In the genomic region with DNA sequence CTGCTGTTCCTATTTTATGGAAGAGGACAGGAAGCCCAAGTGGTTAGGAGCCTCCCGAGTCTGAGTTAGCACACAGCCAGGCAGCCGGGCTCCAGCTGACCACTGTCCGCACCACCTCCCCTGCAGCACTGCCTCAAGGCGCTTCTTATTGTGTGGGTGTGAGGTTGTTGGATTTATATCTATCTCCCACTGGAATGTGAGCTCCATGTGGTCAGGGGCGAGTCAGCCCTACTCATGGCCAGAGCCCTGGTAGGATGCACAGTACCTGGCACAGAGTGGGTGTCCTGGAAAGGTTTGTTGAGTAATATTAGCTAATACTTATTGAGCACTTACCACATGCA, we compare ENCODE assay signal across 12 cellular contexts. TPM values are rescaled to one million over a fixed set of nuclear protein-coding genes. Genes with fewer than 3 reads are reported as not detected.
DNase-seq lines count a peak whose midpoint lies in the region; ATAC-seq, FAIRE-seq and TF ChIP-seq lines count a peak whose summit lies in the region.
"Had no signal": no experiment of that assay in that cellular context is flagged by ENCODE, and none has a peak within 500 bp of the region (broad histone marks: within the 10 kb centered on the region; RNA-seq: fewer than 3 reads in every experiment).

No MANE protein-coding gene starts in this region.

- H3K27me3 ChIP-seq in H1 (replicated peaks in 1 of 4; ENCODE audit: control insufficient read depth in 3 of 4, extremely low read depth in 1 of 4, insufficient read depth in 3 of 4, low read length in 3 of 4) (no peaks in the 10 kb centered on the region; a peak in 1 of 7 replicates), neuronal stem cell (ENCODE audit: control insufficient read depth in 3 of 3, insufficient read depth in 3 of 3, low read depth in 1 of 3, low read length in 3 of 3) (peaks cover 0 to 9% (median 0%) of the 10 kb centered on the region in 3 experiments)

- TF ChIP-seq POLR2A in H1 (IDR thresholded peaks at IDR 0.05; ENCODE audit: control extremely low read depth in 1 of 2, low read depth in 2 of 2, low read length in 2 of 2): no peak

- H3K9ac ChIP-seq in H1 (replicated peaks in 1 of 4; ENCODE audit: extremely low read depth in 1 of 4, low read depth in 3 of 4, low read length in 3 of 4): no peak overlapping the region
- H3K9ac ChIP-seq in neuronal stem cell (ENCODE audit: low read depth, low read length, poor library complexity): no peak overlapping the region

- H2BK15ac ChIP-seq in H1 (ENCODE audit: low read length): no peak overlapping the region
- H2BK15ac ChIP-seq in neuronal stem cell (ENCODE audit: low read length): no peak overlapping the region

- H2BK5ac ChIP-seq in H1 (ENCODE audit: low read depth, low read length) (no peak overlapping the region), neuronal stem cell (ENCODE audit: low read length) (no peak overlapping the region)

- H3K36me3 ChIP-seq in H1 (ENCODE audit: control insufficient read depth in 2 of 4, insufficient read depth in 4 of 4, low read length in 3 of 4): no peaks in the 10 kb centered on the region
- H3K36me3 ChIP-seq in neuronal stem cell (replicated peaks in 1 of 2; ENCODE audit: control insufficient read depth in 2 of 2, insufficient read depth in 2 of 2, low read length in 2 of 2): no peaks in the 10 kb centered on the region

- no peak overlapping the region for H2BK12ac ChIP-seq in H1 (ENCODE audit: low read depth, low read length)
- no peak overlapping the region for H2BK12ac ChIP-seq in neuronal stem cell (ENCODE audit: low read length)

- H3K23me2 ChIP-seq in H1 (ENCODE audit: low read depth, low read length): no peaks in the 10 kb centered on the region

- FAIRE-seq in H1 (lab: Jason Lieb, UNC): no peak
- FAIRE-seq: frontal cortex had no signal

- H2BK20ac ChIP-seq in H1 (ENCODE audit: low read length): no peak overlapping the region

- no peaks in the 10 kb centered on the region for H3K79me2 ChIP-seq in H1 (ENCODE audit: control insufficient read depth in 1 of 2, insufficient read depth in 2 of 2, low read length in 2 of 2)

- H3K27ac ChIP-seq in H1 (ENCODE audit: low read depth, low read length): no peak overlapping the region
- H3K27ac ChIP-seq in neuronal stem cell (replicated peaks; ENCODE audit: low read length): no peak overlapping the region

- CTCF ChIA-PET in H1 (lab: Charles Lee; ENCODE audit: partially characterized antibody): interaction anchor here (0.7 to 51.2 kb wide), 22 partner anchors 8 to 323 kb away, joined by 3 to 856 read pairs (median 4); no protein-coding TSS in a partner anchor

- H3K9me3 ChIP-seq in H1 (ENCODE audit: insufficient read depth in 2 of 2, low read depth in 1 of 2, low read length in 1 of 2): no peaks in the 10 kb centered on the region
- peaks cover 0 to 4% of the 10 kb centered on the region in 2 donors for H3K9me3 ChIP-seq in neuronal stem cell (replicated peaks in 1 of 2; ENCODE audit: control insufficient read depth in 2 of 2, insufficient read depth in 1 of 2, low read depth in 1 of 2, low read length in 2 of 2)

- H4K91ac ChIP-seq in H1 (replicated peaks; ENCODE audit: insufficient read length, low read length) (no peak overlapping the region), neuronal stem cell (ENCODE audit: low read depth, low read length, poor library complexity) (no peak overlapping the region)

- H4K5ac ChIP-seq in H1 (ENCODE audit: insufficient read length, low read depth, low read length): no peak overlapping the region

- H3K4me1 ChIP-seq in H1 (replicated peaks in 1 of 4; ENCODE audit: control insufficient read depth in 3 of 4, insufficient read depth in 4 of 4, low read length in 3 of 4): peaks cover 0 to 5% (median 2%) of the 10 kb centered on the region in 4 experiments; a peak in 2 of 7 replicates
- H3K4me1 ChIP-seq in neuronal stem cell (ENCODE audit: control insufficient read depth in 2 of 2, insufficient read depth in 1 of 2, low read depth in 1 of 2, low read length in 2 of 2): peaks cover 0 to 3% of the 10 kb centered on the region in 2 donors

- TF ChIP-seq CTCF in H1 (IDR thresholded peaks at IDR 0.05; ENCODE audit: control extremely low read depth in 1 of 3, insufficient read depth in 1 of 3, low read depth in 1 of 3, low read length in 3 of 3): no peak

- H4K8ac ChIP-seq in H1 (ENCODE audit: extremely low read depth, insufficient read depth, low read length) (peak overlapping the region; percentile 48), neuronal stem cell (ENCODE audit: low read depth, low read length) (no peak overlapping the region)

- no peak overlapping the region for H3K56ac ChIP-seq in H1 (replicated peaks; ENCODE audit: insufficient read length, low read depth, low read length)

- peak; percentile 44 for DNase-seq in AG20443 (ENCODE audit: low spot score)
- DNase-seq in NCI-H226: peak; percentile 94
- no peak for DNase-seq in H1 (ENCODE audit: low read depth in 1 of 2, low spot score in 2 of 2)
- DNase-seq in neuronal stem cell (ENCODE audit: low spot score): no peak
- DNase-seq in activated CD4-positive, CD25-positive, alpha-beta regulatory T cell treated with anti-CD3 and anti-CD28 coated beads, Interleukin-2, amount 50 U/mL, for 72 hours: no peak
- DNase-seq in stimulated activated CD4-positive, alpha-beta T cell treated with anti-CD3 and anti-CD28 coated beads, Interleukin-2, amount 100 ng/mL, for 24 hours: no peak
- no peak for DNase-seq in DMS153 treated with DMSO at 0.1 percent for 48 hours (lab: John Stamatoyannopoulos, UW; ENCODE audit: unreplicated experiment)
- DNase-seq: GF-D8, NCI-H345 had no signal

- H3K79me1 ChIP-seq in H1 (ENCODE audit: low read depth, low read length) (no peaks in the 10 kb centered on the region), neuronal stem cell (ENCODE audit: low read depth, low read length) (no peaks in the 10 kb centered on the region)

- H3K4me2 ChIP-seq in H1 (ENCODE audit: insufficient read depth in 1 of 2, low read depth in 2 of 2, low read length in 2 of 2) (no peak overlapping the region), neuronal stem cell (ENCODE audit: insufficient read depth, low read length, poor library complexity, severe bottlenecking) (no peak overlapping the region)

- no peaks in the 10 kb centered on the region for H4K20me1 ChIP-seq in H1 (replicated peaks in 1 of 2; ENCODE audit: control insufficient read depth in 1 of 2, insufficient read depth in 2 of 2, low read length in 2 of 2)

- H2AFZ ChIP-seq in H1 (ENCODE audit: low read length) (no peak overlapping the region), neuronal stem cell (ENCODE audit: low read length) (no peak overlapping the region)

- POLR2A ChIA-PET in H1 (lab: Charles Lee; ENCODE audit: partially characterized antibody): interaction anchor here (1.0 to 2.2 kb wide), 3 partner anchors 9 to 106 kb away, joined by 3 to 7 read pairs (median 3); a partner anchor contains a TSS

- no peak overlapping the region for H3K4me3 ChIP-seq in H1 (ENCODE audit: extremely low read depth in 1 of 4, insufficient read depth in 2 of 4, low read depth in 3 of 4, low read length in 4 of 4)
- H3K4me3 ChIP-seq in neuronal stem cell (ENCODE audit: low read length in 2 of 2): no peak overlapping the region
- H3K4me3 ChIP-seq: lung had no signal

- TF ChIP-seq RAD21 in H1 (IDR thresholded peaks at IDR 0.05 in 1 of 2, conservative IDR thresholded peaks at IDR 0.05 in 1 of 2; ENCODE audit: low read depth in 2 of 2, low read length in 2 of 2): no peak

- H2AK5ac ChIP-seq in H1 (ENCODE audit: low read depth, low read length) (no peak overlapping the region), neuronal stem cell (ENCODE audit: low read depth, low read length) (no peak overlapping the region)

- H2BK120ac ChIP-seq in H1 (replicated peaks; ENCODE audit: low read depth, low read length): no peak overlapping the region
- H2BK120ac ChIP-seq in neuronal stem cell (ENCODE audit: low read depth, low read length): no peak overlapping the region

- TF ChIP-seq EP300 in H1 (IDR thresholded peaks at IDR 0.05; ENCODE audit: borderline replicate concordance in 1 of 2, low read depth in 2 of 2, low read length in 2 of 2): no peak

- no peak overlapping the region for H3K14ac ChIP-seq in H1 (ENCODE audit: insufficient read length)
- H3K14ac ChIP-seq in neuronal stem cell (ENCODE audit: low read length): no peak overlapping the region

- H3K4ac ChIP-seq in H1 (replicated peaks; ENCODE audit: insufficient read length, low read depth, low read length): no peak overlapping the region
- no peak overlapping the region for H3K4ac ChIP-seq in neuronal stem cell (ENCODE audit: low read length)

- no peak overlapping the region for H3K23ac ChIP-seq in H1 (ENCODE audit: insufficient read length)
- H3K23ac ChIP-seq in neuronal stem cell (ENCODE audit: low read depth, low read length, poor library complexity): peak overlapping the region; percentile 58

- H3K18ac ChIP-seq in H1 (ENCODE audit: extremely low read depth, low read length) (no peak overlapping the region), neuronal stem cell (ENCODE audit: low read length) (no peak overlapping the region)

- no peak for ATAC-seq in HG02885 (IDR thresholded peaks at IDR 0.05; ENCODE audit: poor library complexity, unreplicated experiment)

- 88% methylated on average over 5 of the region's 5 CpGs; no CpG with 5 or more reads in 1 of the 2 experiments for WGBS in H1 (ENCODE audit: extremely low coverage in 1 of 2, insufficient coverage in 1 of 2, insufficient read length in 1 of 2, insufficient replicate concordance in 2 of 2, low coverage in 1 of 2, low lambda C conversion rate in 2 of 2, missing lambda C conversion rate in 1 of 2), 2 experiments
- WGBS in neuronal stem cell (ENCODE audit: extremely low coverage in 2 of 2, insufficient read length in 2 of 2, insufficient replicate concordance in 1 of 2), 2 donors: no CpG with 5 or more reads among the region's 5 CpGs

RNA-seq across cellular contexts. Expression of a gene that starts 9.7 kb away (rescaled TPM):
- 15.5 and 17.4 TPM in 2 replicates for total RNA-seq in H1 (2021; fragmentation: NEBNext Ultra II Directional; extraction: Animal tissue kit (Norgen Biotek cat#: 25700))
- 24.2 and 26.5 TPM in 2 replicates for polyA plus RNA-seq in H1 (2011; rRNA removed)
- polyA plus RNA-seq in H1 (2011; cell fraction: cytosol; rRNA removed): 18.1 TPM
- 23.2 TPM for polyA plus RNA-seq in H1 (2011; cell fraction: nucleus; rRNA removed)
- polyA plus RNA-seq in H1 (2012, experiment 1 of 2): 7.5 to 15.3 TPM (median 12.9 TPM) in 4 replicates
- polyA plus RNA-seq in H1 (2012, experiment 2 of 2): 12.0 TPM
- polyA plus RNA-seq in H1 (2013, experiment 1 of 2): 42.7 TPM
- polyA plus RNA-seq in H1 (2013, experiment 2 of 2): 31.4 TPM
- polyA minus RNA-seq in H1 (2011; rRNA and poly(A)+ RNA removed): 9.5 and 12.2 TPM in 2 replicates
- 17.5 TPM for polyA minus RNA-seq in H1 (2011; cell fraction: cytosol; rRNA and poly(A)+ RNA removed)
- 6.6 TPM for polyA minus RNA-seq in H1 (2011; cell fraction: nucleus; rRNA and poly(A)+ RNA removed)
- 12.1 TPM for polyA plus RNA-seq in neuronal stem cell (2013, experiment 1 of 2)
- 12.3 TPM for polyA plus RNA-seq in neuronal stem cell (2013, experiment 2 of 2)

RNA-seq across cellular contexts. Expression of a gene that starts 59.1 kb away (rescaled TPM):
- total RNA-seq in H1 (2021; fragmentation: NEBNext Ultra II Directional; extraction: Animal tissue kit (Norgen Biotek cat#: 25700)): 7.4 and 7.5 TPM in 2 replicates
- polyA plus RNA-seq in H1 (2011; rRNA removed): 6.8 and 7.7 TPM in 2 replicates
- polyA plus RNA-seq in H1 (2011; cell fraction: cytosol; rRNA removed): 7.9 TPM
- polyA plus RNA-seq in H1 (2011; cell fraction: nucleus; rRNA removed): 8.3 TPM
- polyA plus RNA-seq in H1 (2012, experiment 1 of 2): 6.0 to 17.0 TPM (median 10.6 TPM) in 4 replicates
- polyA plus RNA-seq in H1 (2012, experiment 2 of 2): 20.4 TPM
- 5.8 TPM for polyA plus RNA-seq in H1 (2013, experiment 1 of 2)
- 6.0 TPM for polyA plus RNA-seq in H1 (2013, experiment 2 of 2)
- polyA minus RNA-seq in H1 (2011; rRNA and poly(A)+ RNA removed): 5.5 and 9.7 TPM in 2 replicates
- polyA minus RNA-seq in H1 (2011; cell fraction: cytosol; rRNA and poly(A)+ RNA removed): 5.5 TPM
- 6.2 TPM for polyA minus RNA-seq in H1 (2011; cell fraction: nucleus; rRNA and poly(A)+ RNA removed)
- polyA plus RNA-seq in neuronal stem cell (2013, experiment 1 of 2): 7.3 TPM
- 7.6 TPM for polyA plus RNA-seq in neuronal stem cell (2013, experiment 2 of 2)

Comparison
In these comparisons a context has a peak if more than half of its experiments do, and no peak if none do; other contexts are left out.
1. DNase-seq: peak in AG20443 (single experiment) and NCI-H226 (single experiment); none in H1 (0 of 2), neuronal stem cell (single experiment), activated CD4-positive, CD25-positive, alpha-beta regulatory T cell treated with anti-CD3 and anti-CD28 coated beads, Interleukin-2, amount 50 U/mL, for 72 hours (single experiment), stimulated activated CD4-positive, alpha-beta T cell treated with anti-CD3 and anti-CD28 coated beads, Interleukin-2, amount 100 ng/mL, for 24 hours (0 of 2) and DMS153 treated with DMSO at 0.1 percent for 48 hours (single experiment).